In genomic region chr6:100415780-100416179, GRCh38 we compare ENCODE assay signal across 23 cellular contexts. TPM values are rescaled to one million over a fixed set of nuclear protein-coding genes. Genes with fewer than 3 reads are reported as not detected.
DNase-seq lines count a peak whose midpoint lies in the region; ATAC-seq and TF ChIP-seq lines count a peak whose summit lies in the region.
"Had no signal": no experiment of that assay in that cellular context is flagged by ENCODE, and none has a peak within 500 bp of the region (broad histone marks: within the 10 kb centered on the region; RNA-seq: fewer than 3 reads in every experiment).

No MANE protein-coding gene starts in this region.

- CTCF ChIA-PET in HEK293 (lab: Yijun Ruan, JAX), result interaction anchor here (0.6 to 1.0 kb wide), 3 partner anchors 47 to 1079 kb away, joined by 3 to 4 read pairs (median 3); no protein-coding TSS in a partner anchor

- POLR2A ChIA-PET in HEK293 (lab: Yijun Ruan, JAX), result no interaction called here

- peaks cover 6% of the 10 kb centered on the region for H3K9me3 Mint-ChIP-seq in mesothelial cell of epicardium
- H3K9me3 Mint-ChIP-seq: IgD-negative memory B cell had no signal

- no peak overlapping the region for H3K27ac ChIP-seq in HEK293 (ENCODE audit: extremely low read depth, low read depth, low read length)
- H3K27ac ChIP-seq: GM23248, SJSA1 had no signal

- no peak for ATAC-seq in HG03521 (IDR thresholded peaks at IDR 0.05; ENCODE audit: unreplicated experiment)
- no peak for ATAC-seq in HG03097 (IDR thresholded peaks at IDR 0.05; ENCODE audit: low FRiP score, unreplicated experiment)
- ATAC-seq in HG02840 (IDR thresholded peaks at IDR 0.05; ENCODE audit: low FRiP score, unreplicated experiment), result no peak
- ATAC-seq in HG02610 (IDR thresholded peaks at IDR 0.05; ENCODE audit: unreplicated experiment), result no peak
- ATAC-seq: Right ventricle myocardium inferior had no signal

- no peaks in the 10 kb centered on the region for H3K36me3 Mint-ChIP-seq in mesothelial cell of epicardium
- H3K36me3 Mint-ChIP-seq: IgD-negative memory B cell had no signal

- TF ChIP-seq CTCF in HEK293 (tag by site-specific recombination; IDR thresholded peaks at IDR 0.05) (no peak), mesothelial cell of epicardium (IDR thresholded peaks at IDR 0.05; ENCODE audit: unreplicated experiment) (no peak)

- no peaks in the 10 kb centered on the region for H3K9me3 ChIP-seq in HEK293 (ENCODE audit: control insufficient read depth, insufficient read depth, low read depth, low read length)
- H3K9me3 ChIP-seq: BE2C, SJSA1 had no signal

- H3K4me3 ChIP-seq in HEK293 (ENCODE audit: low read depth, low read length), result no peak overlapping the region
- H3K4me3 ChIP-seq: GM23248, SJSA1 had no signal

- H3K36me3 ChIP-seq in HEK293 (ENCODE audit: control insufficient read depth in 2 of 2, insufficient read depth in 1 of 2, low read length in 2 of 2), result no peaks in the 10 kb centered on the region; a peak in 2 of 3 replicates
- H3K36me3 ChIP-seq: BE2C, SJSA1 had no signal

- DNase-seq in OCI-M1 (lab: John Stamatoyannopoulos, UW), result peak; percentile 82
- peak; percentile 4 for DNase-seq in dermis blood vessel endothelial cell
- DNase-seq in mesothelial cell of epicardium (ENCODE audit: low spot score in 2 of 2, unreplicated experiment in 2 of 2), result no peak
- DNase-seq: BE2C, DMS79 treated with DMSO at 0.1 percent for 48 hours, GM23248, HCEC 1CT, Karpas-422, MM.1S, NCI-H1092, NCI-H1436, NCI-H187 treated with DMSO at 0.1 percent for 48 hours, NCI-H510A, NCI-H748 treated with DMSO at 0.1 percent for 48 hours had no signal

- H3K4me3 Mint-ChIP-seq in mesothelial cell of epicardium, result no peak overlapping the region
- H3K4me3 Mint-ChIP-seq: IgD-negative memory B cell had no signal

- peaks cover 21% of the 10 kb centered on the region for H3K4me1 Mint-ChIP-seq in mesothelial cell of epicardium
- H3K4me1 Mint-ChIP-seq: IgD-negative memory B cell had no signal

- peaks cover 3% of the 10 kb centered on the region; the same call in 1 of the 2 replicates for H3K4me1 ChIP-seq in HEK293 (ENCODE audit: control insufficient read depth, insufficient read depth, low read length)
- H3K4me1 ChIP-seq: BE2C had no signal

- peak overlapping the region; percentile 81 for H3K27ac Mint-ChIP-seq in mesothelial cell of epicardium
- H3K27ac Mint-ChIP-seq: IgD-negative memory B cell had no signal

- no peaks in the 10 kb centered on the region for H3K27me3 Mint-ChIP-seq in mesothelial cell of epicardium (ENCODE audit: low read depth)
- H3K27me3 Mint-ChIP-seq: IgD-negative memory B cell had no signal

TF ChIP-seq in HEK293, 187 proteins besides CTCF, POLR2A, EP300 and RAD21:
- TF ChIP-seq ZNF785 (tag by site-specific recombination; IDR thresholded peaks at IDR 0.05) (no peak), ZNF433 (tag by site-specific recombination; IDR thresholded peaks at IDR 0.05; ENCODE audit: low read depth) (no peak), ZNF292 (tag by site-specific recombination; IDR thresholded peaks at IDR 0.05; ENCODE audit: borderline replicate concordance, low read depth) (no peak), ZNF341 (tag by site-specific recombination; IDR thresholded peaks at IDR 0.05; ENCODE audit: low read depth) (peak; percentile 73), TRIM28 (IDR thresholded peaks at IDR 0.05; ENCODE audit: borderline replicate concordance, low read length) (peak; percentile 55; the same call in 1 of the 2 replicates), SP2 (tag by site-specific recombination; IDR thresholded peaks at IDR 0.05) (no peak), ZNF335 (tag by site-specific recombination; conservative IDR thresholded peaks at IDR 0.05) (peak; percentile 39; the same call in 1 of the 2 replicates)
TF ChIP-seq in HEK293: peak in this region for 3.

RNA-seq across cellular contexts. Expression of gene SIM1, which starts 48.9 kb away (rescaled TPM):
- total RNA-seq in dermis blood vessel endothelial cell, result 0.09 and 0.17 TPM in 2 replicates
- total RNA-seq in mesothelial cell of epicardium, result not detected in 3 replicates
- total RNA-seq: OCI-LY7, Right ventricle myocardium inferior had no signal

Comparison
In these comparisons a context has a peak if more than half of its experiments do, and no peak if none do; other contexts are left out.
1. DNase-seq: peak in OCI-M1 (single experiment) and dermis blood vessel endothelial cell (single experiment); none in mesothelial cell of epicardium (0 of 2).